15 cellular contexts compared by ENCODE assay signal in genomic region chr11:23010790-23011340, GRCh38.
DNase-seq lines count a peak whose midpoint lies in the region; ATAC-seq and TF ChIP-seq lines count a peak whose summit lies in the region.
"Had no signal": no experiment of that assay in that cellular context is flagged by ENCODE, and none has a peak within 500 bp of the region (broad histone marks: within the 10 kb centered on the region; RNA-seq: fewer than 3 reads in every experiment).

No MANE protein-coding gene starts in this region.

- H3K23ac ChIP-seq in IMR-90 (ENCODE audit: low read depth, low read length), result 0 out of 2 replicates have a peak overlapping the region, but pooled peaks have one; percentile 12

- no peaks in the 10 kb centered on the region for H3K9me3 ChIP-seq in IMR-90 (ENCODE audit: control insufficient read depth, insufficient read depth, low read length)
- H3K9me3 ChIP-seq: BLaER1 treated with 17β-estradiol and CSF1 and Interleukin-3, amounts not matched to agents 10 nM and 100 nM had no signal

- peak overlapping the region; percentile 12; the same call in 1 of the 2 replicates for H3K18ac ChIP-seq in IMR-90 (ENCODE audit: low read depth, low read length)

- no peaks in the 10 kb centered on the region for H3K9me1 ChIP-seq in IMR-90 (ENCODE audit: insufficient read depth, low read length)

- H3K27ac Mint-ChIP-seq in nephron, result peak overlapping the region in 2 of 3 experiments; percentile 67 to 87
- H3K27ac Mint-ChIP-seq in stimulated activated naive CD8-positive, alpha-beta T cell treated with anti-CD3 and anti-CD28 coated beads, Interleukin-15, amount 100 ng/mL, for 72 hours, result no peak overlapping the region
- H3K27ac Mint-ChIP-seq: CD4-positive, CD25-positive, alpha-beta regulatory T cell; GM23338 had no signal

- ATAC-seq in IMR-90 (ENCODE audit: low read depth) (no peak), left lobe of liver (peak; percentile 91), HG02588 (IDR thresholded peaks at IDR 0.05; ENCODE audit: unreplicated experiment) (no peak), HG02884 (IDR thresholded peaks at IDR 0.05; ENCODE audit: unreplicated experiment) (no peak)
- ATAC-seq in stimulated activated naive CD8-positive, alpha-beta T cell treated with anti-CD3 and anti-CD28 coated beads, Interleukin-15, amount 100 ng/mL, for 72 hours, result no peak
- ATAC-seq: GM12878, GM23338, K562 had no signal

- peaks cover 4% of the 10 kb centered on the region; the same call in 1 of the 2 replicates for H3K4me1 ChIP-seq in IMR-90 (ENCODE audit: control insufficient read depth, insufficient read depth, low read length)
- H3K4me1 ChIP-seq: BLaER1 treated with 17β-estradiol and CSF1 and Interleukin-3, amounts not matched to agents 10 nM and 100 nM had no signal

- peak overlapping the region; percentile 72 for H2BK120ac ChIP-seq in IMR-90 (ENCODE audit: low read depth, low read length)

- no peak for TF ChIP-seq CTCF in IMR-90 (conservative IDR thresholded peaks at IDR 0.05; ENCODE audit: low read depth, low read length)
- TF ChIP-seq CTCF in nephron (IDR thresholded peaks at IDR 0.05; ENCODE audit: unreplicated experiment in 3 of 3), result no peak

- no peak overlapping the region for H3K4me3 Mint-ChIP-seq in nephron
- no peak overlapping the region for H3K4me3 Mint-ChIP-seq in stimulated activated naive CD8-positive, alpha-beta T cell treated with anti-CD3 and anti-CD28 coated beads, Interleukin-15, amount 100 ng/mL, for 72 hours
- H3K4me3 Mint-ChIP-seq: CD4-positive, CD25-positive, alpha-beta regulatory T cell; GM23338 had no signal

- no peak for TF ChIP-seq RAD21 in IMR-90 (IDR thresholded peaks at IDR 0.05; ENCODE audit: low read length)

- peak overlapping the region; percentile 12; the same call in 1 of the 2 replicates for H4K5ac ChIP-seq in IMR-90 (ENCODE audit: low read depth, low read length)

- H3K36me3 Mint-ChIP-seq in nephron (ENCODE audit: low read depth), result no peaks in the 10 kb centered on the region
- H3K36me3 Mint-ChIP-seq: CD4-positive, CD25-positive, alpha-beta regulatory T cell had no signal

- no peak for TF ChIP-seq POLR2A in IMR-90 (IDR thresholded peaks at IDR 0.05; ENCODE audit: low read depth, low read length)

- H2AFZ ChIP-seq in IMR-90 (replicated peaks; ENCODE audit: low read length, poor library complexity), result no peak overlapping the region
- H2AFZ ChIP-seq: GM23338 had no signal

- BruUV-seq in IMR-90 (replicated peaks; lab: Mats Ljungman, UMichigan), result no TSS peak

- H3K4me1 Mint-ChIP-seq in nephron, result no peaks in the 10 kb centered on the region
- no peaks in the 10 kb centered on the region for H3K4me1 Mint-ChIP-seq in stimulated activated naive CD8-positive, alpha-beta T cell treated with anti-CD3 and anti-CD28 coated beads, Interleukin-15, amount 100 ng/mL, for 72 hours
- H3K4me1 Mint-ChIP-seq: CD4-positive, CD25-positive, alpha-beta regulatory T cell; GM23338 had no signal

- H2BK5ac ChIP-seq in IMR-90 (ENCODE audit: low read depth, low read length, poor library complexity, severe bottlenecking), result no peak overlapping the region

- no peak overlapping the region for H3K4me3 ChIP-seq in IMR-90 (ENCODE audit: insufficient read depth, low read depth, low read length)
- H3K4me3 ChIP-seq: BLaER1 treated with 17β-estradiol and CSF1 and Interleukin-3, amounts not matched to agents 10 nM and 100 nM; GM12878; GM23338; K562 had no signal

- H4K20me1 ChIP-seq in IMR-90 (ENCODE audit: insufficient read depth, low read length), result no peaks in the 10 kb centered on the region
- H4K20me1 ChIP-seq: BLaER1 treated with 17β-estradiol and CSF1 and Interleukin-3, amounts not matched to agents 10 nM and 100 nM had no signal

- peak overlapping the region; percentile 85; the same call in 1 of the 2 replicates for H2BK20ac ChIP-seq in IMR-90 (ENCODE audit: low read depth, low read length)

- no peak overlapping the region; a peak in 1 of 4 replicates for H4K8ac ChIP-seq in IMR-90 (ENCODE audit: low read depth in 2 of 2, low read length in 2 of 2)

- no peak overlapping the region for H3K4me2 ChIP-seq in IMR-90 (ENCODE audit: low read depth, low read length)
- H3K4me2 ChIP-seq: BLaER1 treated with 17β-estradiol and CSF1 and Interleukin-3, amounts not matched to agents 10 nM and 100 nM; GM23338 had no signal

- H4K91ac ChIP-seq in IMR-90 (ENCODE audit: insufficient read depth, low read depth, low read length), result peak overlapping the region; percentile 52; the same call in 1 of the 2 replicates

- H3K9me3 Mint-ChIP-seq in nephron, result peaks cover 6% of the 10 kb centered on the region
- H3K9me3 Mint-ChIP-seq in stimulated activated naive CD8-positive, alpha-beta T cell treated with anti-CD3 and anti-CD28 coated beads, Interleukin-15, amount 100 ng/mL, for 72 hours, result peaks cover 2 to 8% of the 10 kb centered on the region in 2 donors
- H3K9me3 Mint-ChIP-seq: GM23338 had no signal

- H3K56ac ChIP-seq in IMR-90 (ENCODE audit: extremely low read depth, insufficient read depth, low read length), result no peak overlapping the region

- H3K79me1 ChIP-seq in IMR-90 (ENCODE audit: low read depth in 1 of 2, low read length in 2 of 2), result no peaks in the 10 kb centered on the region

- no peak overlapping the region; the same call in 1 of the 2 replicates for H3K14ac ChIP-seq in IMR-90 (replicated peaks; ENCODE audit: low read depth, low read length)

- H3K4ac ChIP-seq in IMR-90 (ENCODE audit: low read depth, low read length), result no peak overlapping the region; the same call in 1 of the 2 replicates

- dilution Hi-C loops in IMR-90 (cut with HindIII; ENCODE audit: low sequenced_read_pairs, unreplicated experiment), result no loop called here

- peak overlapping the region; percentile 44; the same call in 1 of the 3 replicates for H2BK15ac ChIP-seq in IMR-90 (ENCODE audit: low read depth, low read length)

- H3K27me3 Mint-ChIP-seq in nephron (ENCODE audit: low read depth), result no peaks in the 10 kb centered on the region
- no peaks in the 10 kb centered on the region for H3K27me3 Mint-ChIP-seq in stimulated activated naive CD8-positive, alpha-beta T cell treated with anti-CD3 and anti-CD28 coated beads, Interleukin-15, amount 100 ng/mL, for 72 hours
- H3K27me3 Mint-ChIP-seq: CD4-positive, CD25-positive, alpha-beta regulatory T cell had no signal

- POLR2A ChIA-PET in IMR-90 (lab: Charles Lee; ENCODE audit: unreplicated experiment), result no interaction called here

- H2AK5ac ChIP-seq in IMR-90 (ENCODE audit: low read depth, low read length), result no peak overlapping the region

- no peak for DNase-seq in IMR-90
- DNase-seq in left lobe of liver (ENCODE audit: low spot score), result no peak
- no peak for DNase-seq in COLO829 (ENCODE audit: low spot score)
- no peak for DNase-seq in stimulated activated naive CD8-positive, alpha-beta T cell treated with anti-CD3 and anti-CD28 coated beads, Interleukin-15, amount 100 ng/mL, for 72 hours
- DNase-seq: ACHN; CD4-positive, CD25-positive, alpha-beta regulatory T cell; DMS79; H7 had no signal

- in situ Hi-C loops in IMR-90 (cut with MboI; ENCODE audit: low sequenced_read_pairs), result loop anchor here (25.0 kb wide), 1 partner anchor 1376 kb away; no protein-coding TSS in a partner anchor

- no peaks in the 10 kb centered on the region for H3K36me3 ChIP-seq in IMR-90 (ENCODE audit: control insufficient read depth, insufficient read depth, low read length)
- H3K36me3 ChIP-seq: BLaER1 treated with 17β-estradiol and CSF1 and Interleukin-3, amounts not matched to agents 10 nM and 100 nM had no signal

- H3K9ac ChIP-seq in IMR-90 (ENCODE audit: low read depth, low read length), result no peak overlapping the region
- H3K9ac ChIP-seq: BLaER1 treated with 17β-estradiol and CSF1 and Interleukin-3, amounts not matched to agents 10 nM and 100 nM had no signal

- CTCF ChIA-PET in IMR-90 (lab: Yijun Ruan, JAX), result no interaction called here

- no peak overlapping the region for H2AK9ac ChIP-seq in IMR-90 (replicated peaks; ENCODE audit: low read depth, low read length, poor library complexity)

- H3K27ac ChIP-seq in IMR-90 (ENCODE audit: insufficient read depth, low read length), result no peak overlapping the region
- H3K27ac ChIP-seq: BLaER1 treated with 17β-estradiol and CSF1 and Interleukin-3, amounts not matched to agents 10 nM and 100 nM had no signal

- intact Hi-C loops in IMR-90 (cut with micrococcal nuclease), result no loop called here

- no peaks in the 10 kb centered on the region for H3K27me3 ChIP-seq in IMR-90 (ENCODE audit: control insufficient read depth, insufficient read depth, low read length)
- H3K27me3 ChIP-seq: BLaER1 treated with 17β-estradiol and CSF1 and Interleukin-3, amounts not matched to agents 10 nM and 100 nM had no signal

TF ChIP-seq in IMR-90, 13 proteins besides CTCF, POLR2A, EP300 and RAD21:
- no peak for TF ChIP-seq RFX5 (IDR thresholded peaks at IDR 0.05; ENCODE audit: low read depth, low read length)
TF ChIP-seq in IMR-90: peak in this region for 0.

Comparison
In these comparisons a context has a peak if more than half of its experiments do, and no peak if none do; other contexts are left out.
1. H3K27ac Mint-ChIP-seq: peak in nephron (2 of 3); none in stimulated activated naive CD8-positive, alpha-beta T cell treated with anti-CD3 and anti-CD28 coated beads, Interleukin-15, amount 100 ng/mL, for 72 hours (0 of 2).